In genomic region chr22:35914665-35915476, GRCh38 we compare ENCODE assay signal across 8 cellular contexts.
A peak's percentile ranks its signal among the peaks of the same experiment; 100 is the strongest.
DNase-seq lines count a peak whose midpoint lies in the region; ATAC-seq and TF ChIP-seq lines count a peak whose summit lies in the region.

No MANE protein-coding gene starts in this region.

- no peak for TF ChIP-seq EP300 in stomach (IDR thresholded peaks at IDR 0.05)

- H3K9ac ChIP-seq in OCI-LY3 (ENCODE audit: low read length), result no peak overlapping the region

- H2AFZ ChIP-seq in OCI-LY3 (ENCODE audit: low read depth, low read length), result no peak overlapping the region

- ATAC-seq in HG02763 (IDR thresholded peaks at IDR 0.05; ENCODE audit: unreplicated experiment), result no peak

- H3K4me1 ChIP-seq in OCI-LY3 (ENCODE audit: low read length), result no peaks in the 10 kb centered on the region
- H3K4me1 ChIP-seq in stomach, result peaks cover 19 to 93% (median 60%) of the 10 kb centered on the region in 4 donors

- H3K27me3 ChIP-seq in OCI-LY3 (ENCODE audit: low read depth, low read length) (peaks cover 36% of the 10 kb centered on the region), layer of hippocampus (ENCODE audit: control insufficient read depth, insufficient read depth, low read length) (no peaks in the 10 kb centered on the region), stomach (no peaks in the 10 kb centered on the region)

- H3K27ac ChIP-seq in OCI-LY3 (ENCODE audit: low read length) (no peak overlapping the region), coronary artery (peak overlapping the region; percentile 68 to 83), layer of hippocampus (ENCODE audit: low read depth, low read length) (peak overlapping the region; percentile 88), stomach (peak overlapping the region; percentile 77 to 85 (median 82))

- H4K20me1 ChIP-seq in OCI-LY3 (ENCODE audit: insufficient read depth, low read length), result no peaks in the 10 kb centered on the region

- H3K4me2 ChIP-seq in OCI-LY3 (ENCODE audit: low read length), result peak overlapping the region; percentile 23

- no peak for TF ChIP-seq POLR2A in stomach (IDR thresholded peaks at IDR 0.05)

- 4 to 6% (median 5%) methylated on average over 9 of the region's 9 CpGs for WGBS in stomach, 5 donors

- no peaks in the 10 kb centered on the region for H3K79me2 ChIP-seq in OCI-LY3 (ENCODE audit: low read length)

- intact Hi-C loops in stomach (cut with DNase I; ENCODE audit: low total_unique reads), result loop anchor here (5.0 kb wide), 1 partner anchor 283 kb away; no protein-coding TSS in a partner anchor

- no peaks in the 10 kb centered on the region for H3K36me3 ChIP-seq in OCI-LY3 (replicated peaks; ENCODE audit: low read depth, low read length)
- no peaks in the 10 kb centered on the region for H3K36me3 ChIP-seq in stomach

- H3K9me3 ChIP-seq in OCI-LY3 (ENCODE audit: insufficient read depth, low read length) (no peaks in the 10 kb centered on the region), stomach (no peaks in the 10 kb centered on the region)

- TF ChIP-seq CTCF in OCI-LY3 (IDR thresholded peaks at IDR 0.05; ENCODE audit: low read depth, low read length), result no peak
- TF ChIP-seq CTCF in coronary artery (IDR thresholded peaks at IDR 0.05), result no peak
- no peak for TF ChIP-seq CTCF in stomach (IDR thresholded peaks at IDR 0.05)

- H3K4me3 ChIP-seq in OCI-LY3 (ENCODE audit: low read length) (0 out of 2 replicates have a peak overlapping the region, but pooled peaks have one; percentile 4), coronary artery (peak overlapping the region; percentile 69), stomach (peak overlapping the region; percentile 39 to 51 (median 44))

- DNase-seq in Ammon's horn (ENCODE audit: low spot score), result peak; percentile 96
- DNase-seq in HT1080 (ENCODE audit: low read depth), result peak; percentile 82
- DNase-seq in coronary artery (ENCODE audit: low spot score), result no peak
- peak; percentile 58 for DNase-seq in stomach
- DNase-seq in 8988T, result no peak

Comparison
In these comparisons a context has a peak if more than half of its experiments do, and no peak if none do; other contexts are left out.
1. DNase-seq: peak in Ammon's horn (single experiment), HT1080 (single experiment) and stomach (single experiment); none in coronary artery (single experiment) and 8988T (single experiment).
2. H3K4me3 ChIP-seq: peak in every context shown above with its lines; median percentile 69 in coronary artery; 44 in stomach; 4 in OCI-LY3.